In the genomic region with DNA sequence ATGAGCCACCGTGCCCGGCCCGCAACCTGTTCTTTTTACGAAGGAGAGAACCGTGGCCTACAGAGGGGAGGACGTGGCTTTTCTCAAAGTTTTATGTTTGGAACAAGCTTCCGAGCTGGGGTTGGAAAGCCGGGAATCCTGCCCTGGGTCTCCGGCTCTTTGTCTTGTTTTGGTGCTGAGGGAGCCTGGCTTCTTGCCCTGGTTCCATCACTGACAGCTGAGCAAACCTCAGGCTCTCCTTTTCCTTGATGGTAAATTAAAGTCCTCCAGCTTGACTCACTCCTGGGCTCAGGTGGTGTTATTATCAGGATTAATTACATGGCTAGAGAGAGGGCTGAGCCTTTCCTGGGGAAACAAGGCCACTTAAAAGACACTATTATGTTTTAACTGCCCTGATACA, we compare ENCODE assay signal across 22 cellular contexts.
DNase-seq lines count a peak whose midpoint lies in the region; ATAC-seq and TF ChIP-seq lines count a peak whose summit lies in the region.
"Had no signal": no experiment of that assay in that cellular context is flagged by ENCODE, and none has a peak within 500 bp of the region (broad histone marks: within the 10 kb centered on the region; RNA-seq: fewer than 3 reads in every experiment).

No MANE protein-coding gene starts in this region.

- peaks cover 17% of the 10 kb centered on the region for H3K4me1 Mint-ChIP-seq in GM23338
- H3K4me1 Mint-ChIP-seq in neural progenitor cell = peaks cover 39% of the 10 kb centered on the region
- H3K4me1 Mint-ChIP-seq: activated B cell treated with CpG ODN at 0.5 μM for 24 hours; stimulated activated effector memory CD8-positive, alpha-beta T cell treated with anti-CD3 and anti-CD28 coated beads, Interleukin-12 subunit alpha, Interleukin-12 subunit beta, amount 100 ng/mL, for 72 hours had no signal

- no peaks in the 10 kb centered on the region for H3F3A ChIP-seq in GM23338 (replicated peaks; ENCODE audit: low read depth)
- peaks cover 14% of the 10 kb centered on the region for H3F3A ChIP-seq in neural progenitor cell (ENCODE audit: low read depth)

- H3K4me2 ChIP-seq in GM23338 = no peak overlapping the region
- H3K4me2 ChIP-seq in neural progenitor cell = no peak overlapping the region
- H3K4me2 ChIP-seq: KMS-11 had no signal

- H3K36me3 Mint-ChIP-seq in GM23338 (ENCODE audit: low read depth) = no peaks in the 10 kb centered on the region
- H3K36me3 Mint-ChIP-seq in neural progenitor cell = peaks cover 44% of the 10 kb centered on the region
- H3K36me3 Mint-ChIP-seq: stimulated activated effector memory CD8-positive, alpha-beta T cell treated with anti-CD3 and anti-CD28 coated beads, Interleukin-12 subunit alpha, Interleukin-12 subunit beta, amount 100 ng/mL, for 72 hours had no signal

- DNase-seq in GM23338 (ENCODE audit: low spot score) (no peak), NCI-H2029 (lab: John Stamatoyannopoulos, UW) (peak; percentile 57), NCI-H524 treated with DMSO at 0.1 percent for 48 hours (lab: John Stamatoyannopoulos, UW) (peak; percentile 51), neural progenitor cell (ENCODE audit: low spot score) (no peak), RWPE1 (ENCODE audit: low spot score) (no peak), WERI-Rb-1 (no peak)
- DNase-seq: activated B cell treated with CpG ODN at 0.5 μM for 24 hours; activated CD4-positive, alpha-beta T cell treated with anti-CD3 and anti-CD28 coated beads, Interleukin-2, amount 50 U/mL, for 4 hours; activated CD8-positive, alpha-beta memory T cell treated with anti-CD3 and anti-CD28 coated beads, Interleukin-2, amount 50 U/mL, for 48 hours; activated effector memory CD4-positive, alpha-beta T cell treated with Interleukin-2 at 50 U/mL for 16 hours; islet precursor cell; NCI-H446; small intestine; stimulated activated CD4-positive, alpha-beta T cell treated with anti-CD3 and anti-CD28 coated beads, Interleukin-2, amount 100 ng/mL, for 24 hours; T-helper 9 cell had no signal

- H3K4me3 Mint-ChIP-seq in GM23338 (no peak overlapping the region), neural progenitor cell (no peak overlapping the region)
- H3K4me3 Mint-ChIP-seq: activated B cell treated with CpG ODN at 0.5 μM for 24 hours; stimulated activated effector memory CD8-positive, alpha-beta T cell treated with anti-CD3 and anti-CD28 coated beads, Interleukin-12 subunit alpha, Interleukin-12 subunit beta, amount 100 ng/mL, for 72 hours had no signal

- no peaks in the 10 kb centered on the region for H3K27me3 ChIP-seq in GM23338 (ENCODE audit: insufficient read depth)
- H3K27me3 ChIP-seq in neural progenitor cell = no peaks in the 10 kb centered on the region
- H3K27me3 ChIP-seq in WERI-Rb-1 (ENCODE audit: insufficient read depth, low read depth, severe bottlenecking) = peaks cover 84% of the 10 kb centered on the region
- H3K27me3 ChIP-seq: suprapubic skin had no signal

- H3K27me3 Mint-ChIP-seq in GM23338 (ENCODE audit: insufficient read depth, low read depth, poor library complexity) (peaks cover 3% of the 10 kb centered on the region), neural progenitor cell (ENCODE audit: insufficient read depth, low read depth) (peaks cover 4% of the 10 kb centered on the region)

- CTCF ChIA-PET in RWPE1 (lab: Yijun Ruan, JAX) = interaction anchor here (0.6 kb wide), 1 partner anchor 161 kb away, joined by 4 read pairs; no protein-coding TSS in a partner anchor

- H3K9me3 Mint-ChIP-seq in GM23338 (no peaks in the 10 kb centered on the region; the same call in 2 of the 3 replicates), neural progenitor cell (peaks cover 5% of the 10 kb centered on the region)
- H3K9me3 Mint-ChIP-seq: activated B cell treated with CpG ODN at 0.5 μM for 24 hours; stimulated activated effector memory CD8-positive, alpha-beta T cell treated with anti-CD3 and anti-CD28 coated beads, Interleukin-12 subunit alpha, Interleukin-12 subunit beta, amount 100 ng/mL, for 72 hours had no signal

- H3K36me3 ChIP-seq in GM23338 (ENCODE audit: insufficient read depth) = no peaks in the 10 kb centered on the region
- no peaks in the 10 kb centered on the region for H3K36me3 ChIP-seq in neural progenitor cell
- H3K36me3 ChIP-seq in WERI-Rb-1 = no peaks in the 10 kb centered on the region
- H3K36me3 ChIP-seq: neutrophil, suprapubic skin had no signal

- ATAC-seq in GM23338 (no peak), GM18870 (IDR thresholded peaks at IDR 0.05; ENCODE audit: unreplicated experiment) (no peak), GM21360 (IDR thresholded peaks at IDR 0.05; ENCODE audit: unreplicated experiment) (no peak)
- ATAC-seq: stimulated activated effector memory CD8-positive, alpha-beta T cell treated with anti-CD3 and anti-CD28 coated beads, Interleukin-12 subunit alpha, Interleukin-12 subunit beta, amount 100 ng/mL, for 72 hours had no signal

- no peaks in the 10 kb centered on the region for H4K20me1 ChIP-seq in GM23338 (replicated peaks; ENCODE audit: insufficient read depth)
- no peaks in the 10 kb centered on the region for H4K20me1 ChIP-seq in neural progenitor cell (ENCODE audit: low read depth)

- POLR2A ChIA-PET in RWPE1 (lab: Yijun Ruan, JAX; ENCODE audit: low non-redundant PET) = no interaction called here

- peak overlapping the region; percentile 28; the same call in 1 of the 2 replicates for H2AFZ ChIP-seq in GM23338
- H2AFZ ChIP-seq in neural progenitor cell (replicated peaks) = no peak overlapping the region

- H3K4me3 ChIP-seq in GM23338 (no peak overlapping the region), neural progenitor cell (no peak overlapping the region), WERI-Rb-1 (ENCODE audit: low read depth, low read length) (no peak overlapping the region)
- H3K4me3 ChIP-seq: lung, suprapubic skin had no signal

- no peak for TF ChIP-seq CTCF in GM23338 (conservative IDR thresholded peaks at IDR 0.05; ENCODE audit: low read depth in 2 of 2)
- no peak for TF ChIP-seq CTCF in neural progenitor cell (IDR thresholded peaks at IDR 0.05)
- TF ChIP-seq CTCF in RWPE1 (conservative IDR thresholded peaks at IDR 0.05; ENCODE audit: low read depth) = no peak
- TF ChIP-seq CTCF in WERI-Rb-1 (IDR thresholded peaks at IDR 0.05; ENCODE audit: low read depth, low read length) = no peak

- H3K9me3 ChIP-seq in neural progenitor cell (ENCODE audit: low read depth) (no peaks in the 10 kb centered on the region), WERI-Rb-1 (ENCODE audit: severe bottlenecking) (no peaks in the 10 kb centered on the region)
- H3K9me3 ChIP-seq: neutrophil, suprapubic skin had no signal

- H3K9ac ChIP-seq in neural progenitor cell = no peak overlapping the region
- H3K9ac ChIP-seq: KMS-11 had no signal

- peaks cover 10% of the 10 kb centered on the region; the same call in 1 of the 2 replicates for H3K4me1 ChIP-seq in GM23338 (ENCODE audit: insufficient read depth)
- H3K4me1 ChIP-seq in neural progenitor cell = peaks cover 31% of the 10 kb centered on the region
- H3K4me1 ChIP-seq: suprapubic skin had no signal

- no peaks in the 10 kb centered on the region for H3K9me2 ChIP-seq in GM23338 (ENCODE audit: insufficient read depth)

- no peak overlapping the region for H3K27ac Mint-ChIP-seq in GM23338
- no peak overlapping the region for H3K27ac Mint-ChIP-seq in neural progenitor cell
- H3K27ac Mint-ChIP-seq: activated B cell treated with CpG ODN at 0.5 μM for 24 hours; stimulated activated effector memory CD8-positive, alpha-beta T cell treated with anti-CD3 and anti-CD28 coated beads, Interleukin-12 subunit alpha, Interleukin-12 subunit beta, amount 100 ng/mL, for 72 hours had no signal

- H3K27ac ChIP-seq in GM23338 (ENCODE audit: low read depth) (no peak overlapping the region), neural progenitor cell (peak overlapping the region; percentile 42), RWPE1 (no peak overlapping the region), WERI-Rb-1 (no peak overlapping the region)
- H3K27ac ChIP-seq: KMS-11, neutrophil, suprapubic skin had no signal

- H3K79me2 ChIP-seq in GM23338 (replicated peaks; ENCODE audit: insufficient read depth) (no peaks in the 10 kb centered on the region), neural progenitor cell (ENCODE audit: low read depth) (no peaks in the 10 kb centered on the region)

TF ChIP-seq in GM23338, 12 proteins besides CTCF, POLR2A, EP300 and RAD21:
- no peak for TF ChIP-seq ZNF331 (CRISPR knock-in tag; IDR thresholded peaks at IDR 0.05; ENCODE audit: low read depth)
- no peak for TF ChIP-seq JUNB (IDR thresholded peaks at IDR 0.05; ENCODE audit: unreplicated experiment)
- no peak for TF ChIP-seq EZH2phosphoT487 (IDR thresholded peaks at IDR 0.05; ENCODE audit: unreplicated experiment)
- TF ChIP-seq, protein P1, sequence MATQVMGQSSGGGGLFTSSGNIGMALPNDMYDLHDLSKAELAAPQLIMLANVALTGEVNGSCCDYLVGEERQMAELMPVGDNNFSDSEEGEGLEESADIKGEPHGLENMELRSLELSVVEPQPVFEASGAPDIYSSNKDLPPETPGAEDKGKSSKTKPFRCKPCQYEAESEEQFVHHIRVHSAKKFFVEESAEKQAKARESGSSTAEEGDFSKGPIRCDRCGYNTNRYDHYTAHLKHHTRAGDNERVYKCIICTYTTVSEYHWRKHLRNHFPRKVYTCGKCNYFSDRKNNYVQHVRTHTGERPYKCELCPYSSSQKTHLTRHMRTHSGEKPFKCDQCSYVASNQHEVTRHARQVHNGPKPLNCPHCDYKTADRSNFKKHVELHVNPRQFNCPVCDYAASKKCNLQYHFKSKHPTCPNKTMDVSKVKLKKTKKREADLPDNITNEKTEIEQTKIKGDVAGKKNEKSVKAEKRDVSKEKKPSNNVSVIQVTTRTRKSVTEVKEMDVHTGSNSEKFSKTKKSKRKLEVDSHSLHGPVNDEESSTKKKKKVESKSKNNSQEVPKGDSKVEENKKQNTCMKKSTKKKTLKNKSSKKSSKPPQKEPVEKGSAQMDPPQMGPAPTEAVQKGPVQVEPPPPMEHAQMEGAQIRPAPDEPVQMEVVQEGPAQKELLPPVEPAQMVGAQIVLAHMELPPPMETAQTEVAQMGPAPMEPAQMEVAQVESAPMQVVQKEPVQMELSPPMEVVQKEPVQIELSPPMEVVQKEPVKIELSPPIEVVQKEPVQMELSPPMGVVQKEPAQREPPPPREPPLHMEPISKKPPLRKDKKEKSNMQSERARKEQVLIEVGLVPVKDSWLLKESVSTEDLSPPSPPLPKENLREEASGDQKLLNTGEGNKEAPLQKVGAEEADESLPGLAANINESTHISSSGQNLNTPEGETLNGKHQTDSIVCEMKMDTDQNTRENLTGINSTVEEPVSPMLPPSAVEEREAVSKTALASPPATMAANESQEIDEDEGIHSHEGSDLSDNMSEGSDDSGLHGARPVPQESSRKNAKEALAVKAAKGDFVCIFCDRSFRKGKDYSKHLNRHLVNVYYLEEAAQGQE (IDR thresholded peaks at IDR 0.05; ENCODE audit: unreplicated experiment) = no peak
- no peak for TF ChIP-seq CREB1 (CRISPR knock-in tag; IDR thresholded peaks at IDR 0.05; ENCODE audit: low read depth)

Comparison
In these comparisons a context has a peak if more than half of its experiments do, and no peak if none do; other contexts are left out.
1. DNase-seq: peak in NCI-H2029 (single experiment) and NCI-H524 treated with DMSO at 0.1 percent for 48 hours (single experiment); none in GM23338 (single experiment), neural progenitor cell (single experiment), RWPE1 (single experiment) and WERI-Rb-1 (single experiment).